ENCODE assay signal across 8 cellular contexts in the genomic region with DNA sequence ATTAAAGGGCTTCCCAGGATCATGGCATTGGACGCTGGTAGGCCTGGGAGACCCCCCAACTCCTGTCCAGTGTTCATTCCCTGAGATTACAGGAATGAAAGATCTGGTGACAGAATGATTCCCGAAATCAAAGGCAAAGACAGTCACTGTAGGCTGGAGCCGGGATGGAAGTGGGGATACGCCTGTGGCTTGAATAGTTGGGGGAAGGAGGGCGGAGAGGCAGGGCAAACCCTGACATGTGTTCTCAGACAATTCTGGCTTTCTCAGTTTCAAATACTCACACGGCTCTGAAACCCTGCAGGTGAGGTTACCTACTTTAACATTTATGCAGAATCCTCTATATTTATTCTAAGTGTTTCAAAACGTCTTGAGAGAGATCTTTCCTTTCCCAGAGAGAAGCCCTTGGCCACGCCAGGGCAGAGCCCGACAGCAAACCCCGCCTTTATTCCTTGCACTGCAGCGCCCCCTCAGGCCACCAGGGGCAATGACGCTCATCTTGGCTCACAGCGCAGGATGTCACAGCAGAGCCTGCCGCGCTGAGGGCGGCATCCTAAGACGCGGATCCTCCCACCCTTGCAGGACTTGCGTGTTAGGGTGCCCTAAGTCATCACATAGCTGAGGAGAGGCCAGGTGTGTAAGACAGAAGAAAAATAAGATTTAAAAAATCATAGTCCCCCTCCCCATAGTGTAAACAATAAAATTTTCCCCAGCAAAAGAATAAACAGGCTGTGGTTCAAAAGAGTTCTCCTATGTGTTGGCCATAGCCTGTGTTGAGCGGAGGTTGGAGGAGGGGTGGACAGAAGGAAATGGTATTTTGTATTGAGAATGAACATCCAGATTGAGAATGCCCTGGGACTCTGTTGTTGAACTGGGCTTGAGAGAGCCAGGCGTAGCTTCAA.
DNase-seq lines count a peak whose midpoint lies in the region; ATAC-seq and TF ChIP-seq lines count a peak whose summit lies in the region.

No MANE protein-coding gene starts in this region.

- TF ChIP-seq POLR2A in stomach (IDR thresholded peaks at IDR 0.05): no peak

- peak; percentile 94 for ATAC-seq in HG02623 (IDR thresholded peaks at IDR 0.05; ENCODE audit: unreplicated experiment)

- no peak overlapping the region for H3K27ac ChIP-seq in stomach

- intact Hi-C loops in stomach (cut with DNase I; ENCODE audit: low total_unique reads): no loop called here

- H3K36me3 ChIP-seq in stomach: no peaks in the 10 kb centered on the region

- H3K4me1 ChIP-seq in stomach: peaks cover 0 to 10% (median 3%) of the 10 kb centered on the region in 4 donors

- TF ChIP-seq EP300 in stomach (IDR thresholded peaks at IDR 0.05): no peak

- peak; percentile 52 for DNase-seq in 8988T
- DNase-seq in NAMALWA (ENCODE audit: low spot score): peak; percentile 55
- DNase-seq in UCSD-AML1 (lab: John Stamatoyannopoulos, UW; ENCODE audit: unreplicated experiment): peak; percentile 60
- DNase-seq in epithelial cell of esophagus (ENCODE audit: low read depth): peak; percentile 79
- peak; percentile 82 for DNase-seq in middle frontal gyrus (ENCODE audit: extremely low spot score, low spot score)
- peak; percentile 79 for DNase-seq in stomach

- H3K9me3 ChIP-seq in stomach: no peaks in the 10 kb centered on the region

- 26 to 28% (median 27%) methylated on average over 21 of the region's 21 CpGs for WGBS in stomach, 5 donors

- no peak overlapping the region for H3K4me3 ChIP-seq in epithelial cell of esophagus (ENCODE audit: low read length)
- H3K4me3 ChIP-seq in stomach: no peak overlapping the region

- TF ChIP-seq CTCF in GM12873 (IDR thresholded peaks at IDR 0.05; ENCODE audit: insufficient read depth, low read depth, low read length, missing control alignments) (peak; percentile 90), epithelial cell of esophagus (IDR thresholded peaks at IDR 0.05; ENCODE audit: insufficient read depth, low read depth, low read length, missing control alignments) (peak; percentile 95), stomach (IDR thresholded peaks at IDR 0.05) (peak in 5 of 7 experiments; percentile 74 to 91 (median 81))

- peaks cover 0 to 12% (median 0%) of the 10 kb centered on the region in 3 donors for H3K27me3 ChIP-seq in stomach
